Comparison of ENCODE assay signal across 24 cellular contexts in the genomic region with DNA sequence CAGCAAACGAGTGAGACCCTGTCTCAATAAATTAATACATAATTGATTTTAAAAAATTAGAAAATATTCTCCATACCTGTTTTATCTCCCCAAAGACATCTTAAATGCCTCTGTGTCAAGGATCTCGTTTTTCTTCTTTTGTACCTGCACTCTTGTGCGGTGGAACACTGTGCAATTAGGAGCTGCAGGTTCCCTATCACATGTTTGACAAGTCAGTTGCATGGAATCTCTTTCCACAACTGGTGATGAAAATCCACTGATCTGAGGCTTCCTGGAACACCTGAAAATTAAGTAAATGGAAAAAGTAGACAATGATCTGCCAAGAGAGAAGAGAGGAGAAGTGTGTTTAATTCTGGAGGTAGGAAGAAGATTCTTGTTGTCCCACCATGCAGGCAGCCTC.
"Had no signal": no experiment of that assay in that cellular context is flagged by ENCODE, and none has a peak within 500 bp of the region (broad histone marks: within the 10 kb centered on the region; RNA-seq: fewer than 3 reads in every experiment).

No MANE protein-coding gene starts in this region.

- FAIRE-seq: endometrium, keratinocyte had no signal

- H3K9me3 ChIP-seq: colonic mucosa, gastrocnemius medialis, mucosa of descending colon, prostate gland, right atrium auricular region, sigmoid colon, thyroid gland had no signal

- H3K36me3 Mint-ChIP-seq: naive B cell; natural killer cell treated with Interleukin-12 subunit alpha and Interleukin-12 subunit beta and Interleukin-15 and Interleukin-18, amount 100 ng/mL, for 72 hours; neural progenitor cell had no signal

- H3K27ac ChIP-seq: colonic mucosa, epithelial cell of prostate, gastrocnemius medialis, neural progenitor cell, prostate gland, right atrium auricular region, sigmoid colon, thyroid gland had no signal

- H3K36me3 ChIP-seq: colonic mucosa, neural progenitor cell, prostate gland had no signal

- H3K9me3 Mint-ChIP-seq: central memory CD8-positive, alpha-beta T cell; effector memory CD8-positive, alpha-beta T cell; mesothelial cell of epicardium; natural killer cell treated with Interleukin-12 subunit alpha and Interleukin-12 subunit beta and Interleukin-15 and Interleukin-18, amount 100 ng/mL, for 72 hours; neural progenitor cell; stimulated activated naive CD8-positive, alpha-beta T cell treated with anti-CD3 and anti-CD28 coated beads, Interleukin-15, amount 100 ng/mL, for 72 hours; type B pancreatic cell had no signal

- H3K9ac ChIP-seq: neural progenitor cell had no signal

- H3K27me3 ChIP-seq: right atrium auricular region, thyroid gland had no signal

- H2AFZ ChIP-seq: neural progenitor cell had no signal

- H3K27me3 Mint-ChIP-seq: naive B cell had no signal

- H3K4me3 ChIP-seq: colonic mucosa, gastrocnemius medialis, mucosa of descending colon, neural progenitor cell, prostate gland, right atrium auricular region, sigmoid colon, thyroid gland had no signal

- ATAC-seq: effector memory CD8-positive, alpha-beta T cell; esophagus mucosa; gastrocnemius medialis; mucosa of descending colon; natural killer cell treated with Interleukin-12 subunit alpha and Interleukin-12 subunit beta and Interleukin-15 and Interleukin-18, amount 100 ng/mL, for 72 hours; stimulated activated naive CD8-positive, alpha-beta T cell treated with anti-CD3 and anti-CD28 coated beads, Interleukin-15, amount 100 ng/mL, for 72 hours had no signal

- H3K4me2 ChIP-seq: neural progenitor cell had no signal

- H3K27ac Mint-ChIP-seq: effector memory CD8-positive, alpha-beta T cell; mesothelial cell of epicardium; neural progenitor cell; stimulated activated naive CD8-positive, alpha-beta T cell treated with anti-CD3 and anti-CD28 coated beads, Interleukin-15, amount 100 ng/mL, for 72 hours; type B pancreatic cell had no signal

- H3K4me3 Mint-ChIP-seq: effector memory CD8-positive, alpha-beta T cell; mesothelial cell of epicardium; neural progenitor cell; stimulated activated naive CD8-positive, alpha-beta T cell treated with anti-CD3 and anti-CD28 coated beads, Interleukin-15, amount 100 ng/mL, for 72 hours had no signal

- DNase-seq: colonic mucosa; dermis blood vessel endothelial cell; effector memory CD8-positive, alpha-beta T cell; foreskin fibroblast; gastrocnemius medialis; mesenchymal stem cell; mucosa of descending colon; naive B cell; sigmoid colon; stimulated activated CD4-positive, alpha-beta T cell treated with anti-CD3 and anti-CD28 coated beads, Interleukin-4, amount 100 ng/mL, for 4 hours; stimulated activated naive CD4-positive, alpha-beta T cell; stimulated activated naive CD8-positive, alpha-beta T cell treated with anti-CD3 and anti-CD28 coated beads, Interleukin-15, amount 100 ng/mL, for 72 hours; thyroid gland had no signal
